17 cellular contexts compared by ENCODE assay signal in the genomic region with DNA sequence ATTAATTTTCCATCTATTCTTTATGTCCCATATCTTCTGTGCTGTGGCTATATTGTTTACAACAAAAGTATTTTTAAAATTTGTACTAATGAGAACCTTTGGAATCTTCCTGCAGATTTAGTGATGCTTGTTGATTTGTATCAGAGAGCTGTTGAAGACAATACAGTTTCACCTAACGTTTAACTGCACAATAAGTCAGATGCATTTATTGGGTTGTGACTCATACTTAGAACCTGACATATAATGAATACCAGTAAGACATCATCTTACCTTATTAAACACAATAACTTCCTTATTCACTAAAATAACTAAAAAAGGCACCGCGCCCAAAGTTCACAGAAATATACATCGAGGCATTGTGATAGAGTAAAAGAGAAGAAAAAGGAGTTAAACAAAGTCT.
"Had no signal": no experiment of that assay in that cellular context is flagged by ENCODE, and none has a peak within 500 bp of the region (broad histone marks: within the 10 kb centered on the region; RNA-seq: fewer than 3 reads in every experiment).

No MANE protein-coding gene starts in this region.

- H3K9me3 ChIP-seq: gastrocnemius medialis, neutrophil, testis, tibial nerve, upper lobe of right lung had no signal

- H3K4me3 ChIP-seq: gastrocnemius medialis, heart right ventricle, testis, tibial nerve, upper lobe of right lung had no signal

- ATAC-seq: effector memory CD8-positive, alpha-beta T cell; gastrocnemius medialis; heart right ventricle; naive thymus-derived CD8-positive, alpha-beta T cell; sciatic nerve; stimulated activated naive B cell treated with anti-CD40 and anti-IgM and Interleukin-4, amounts not matched to agents 10 μg/mL and 1 μg/mL and 100 μg/mL, for 72 hours; stimulated activated naive CD8-positive, alpha-beta T cell treated with anti-CD3 and anti-CD28 coated beads, Interleukin-15, amount 100 ng/mL, for 72 hours; upper lobe of right lung had no signal

- H3K4me1 ChIP-seq: tibial nerve had no signal

- H3K27ac ChIP-seq: gastrocnemius medialis, heart right ventricle, neutrophil, testis, tibial nerve, upper lobe of right lung had no signal

- FAIRE-seq: islet of Langerhans had no signal

- H3K36me3 ChIP-seq: gastrocnemius medialis, heart right ventricle, neutrophil, tibial nerve, upper lobe of right lung had no signal

- H3K27me3 ChIP-seq: gastrocnemius medialis, heart right ventricle, neutrophil, testis, tibial nerve, upper lobe of right lung had no signal

- DNase-seq: effector memory CD8-positive, alpha-beta T cell; erythroblast; gastrocnemius medialis; heart right ventricle; hypothalamus; kidney glomerular epithelial cell; naive thymus-derived CD8-positive, alpha-beta T cell; stimulated activated CD4-positive, alpha-beta T cell treated with anti-CD3 and anti-CD28 coated beads, Interleukin-2, amount 100 ng/mL, for 24 hours; stimulated activated CD4-positive, alpha-beta T cell treated with anti-CD3 and anti-CD28 coated beads, Interleukin-4, amount 100 ng/mL, for 4 hours; stimulated activated naive B cell treated with anti-CD40 and anti-IgM and Interleukin-4, amounts not matched to agents 10 μg/mL and 1 μg/mL and 100 μg/mL, for 72 hours; stimulated activated naive CD8-positive, alpha-beta T cell treated with anti-CD3 and anti-CD28 coated beads, Interleukin-15, amount 100 ng/mL, for 72 hours; testis; upper lobe of right lung had no signal
